24 cellular contexts compared by ENCODE assay signal in genomic region chr9:76553680-76554079, GRCh38.
"Had no signal": no experiment of that assay in that cellular context is flagged by ENCODE, and none has a peak within 500 bp of the region (broad histone marks: within the 10 kb centered on the region; RNA-seq: fewer than 3 reads in every experiment).

No MANE protein-coding gene starts in this region.

- H3K9me3 ChIP-seq: ovary, right atrium auricular region, sigmoid colon, tibial artery, upper lobe of left lung, vagina had no signal

- H3K9me3 Mint-ChIP-seq: nephron progenitor cell; stimulated activated naive CD8-positive, alpha-beta T cell treated with anti-CD3 and anti-CD28 coated beads, Interleukin-15, Interleukin-2, amounts not matched to agents 100 ng/mL and 50 ng/mL, for 24 hours had no signal

- H3K36me3 Mint-ChIP-seq: stimulated activated memory B cell treated with anti-CD40 and anti-IgM and Interleukin-4, amounts not matched to agents 10 μg/mL and 1 μg/mL and 100 μg/mL, for 72 hours had no signal

- H3K27ac Mint-ChIP-seq: nephron progenitor cell; stimulated activated memory B cell treated with anti-CD40 and anti-IgM and Interleukin-4, amounts not matched to agents 10 μg/mL and 1 μg/mL and 100 μg/mL, for 72 hours; stimulated activated naive CD8-positive, alpha-beta T cell treated with anti-CD3 and anti-CD28 coated beads, Interleukin-15, Interleukin-2, amounts not matched to agents 100 ng/mL and 50 ng/mL, for 24 hours had no signal

- H3K4me3 ChIP-seq: dorsolateral prefrontal cortex, lung, ovary, right atrium auricular region, sigmoid colon, skin epidermis, tibial artery, upper lobe of left lung, vagina had no signal

- H3K27me3 ChIP-seq: ovary, right atrium auricular region, sigmoid colon, tibial artery, upper lobe of left lung, vagina had no signal

- H3K4me3 Mint-ChIP-seq: nephron progenitor cell; stimulated activated memory B cell treated with anti-CD40 and anti-IgM and Interleukin-4, amounts not matched to agents 10 μg/mL and 1 μg/mL and 100 μg/mL, for 72 hours; stimulated activated naive CD8-positive, alpha-beta T cell treated with anti-CD3 and anti-CD28 coated beads, Interleukin-15, Interleukin-2, amounts not matched to agents 100 ng/mL and 50 ng/mL, for 24 hours had no signal

- H3K4me1 Mint-ChIP-seq: stimulated activated memory B cell treated with anti-CD40 and anti-IgM and Interleukin-4, amounts not matched to agents 10 μg/mL and 1 μg/mL and 100 μg/mL, for 72 hours had no signal

- H3K27ac ChIP-seq: dorsolateral prefrontal cortex, ovary, right atrium auricular region, sigmoid colon, skin epidermis, tibial artery, upper lobe of left lung, vagina had no signal

- H3K36me3 ChIP-seq: ovary, right atrium auricular region, sigmoid colon, tibial artery, upper lobe of left lung, vagina had no signal

- DNase-seq: cortex of kidney; dorsolateral prefrontal cortex; effector CD8-positive, alpha-beta T cell; foreskin melanocyte; head of caudate nucleus; hippocampal formation; left colon; left ventricle myocardium superior; mesenchymal stem cell; midbrain; nephron progenitor cell; ovary; sigmoid colon; stimulated activated CD4-positive, alpha-beta T cell treated with anti-CD3 and anti-CD28 coated beads, Interleukin-12 subunit alpha, Interleukin-12 subunit beta, amount 100 ng/mL, for 4 hours; stimulated activated CD4-positive, alpha-beta T cell treated with anti-CD3 and anti-CD28 coated beads, Interleukin-2, amount 100 ng/mL, for 48 hours; stimulated activated CD8-positive, alpha-beta memory T cell treated with anti-CD3 and anti-CD28 coated beads, Interleukin-4, amount 100 ng/mL, for 48 hours; tibial artery; upper lobe of left lung had no signal

- H3K4me1 ChIP-seq: right atrium auricular region, sigmoid colon, tibial artery, upper lobe of left lung, vagina had no signal

- ATAC-seq: left colon; left ventricle myocardium superior; stimulated activated memory B cell treated with anti-CD40 and anti-IgM and Interleukin-4, amounts not matched to agents 10 μg/mL and 1 μg/mL and 100 μg/mL, for 72 hours had no signal
